29 cellular contexts compared by ENCODE assay signal in genomic region chr5:173816728-173817127, GRCh38.
"Had no signal": no experiment of that assay in that cellular context is flagged by ENCODE, and none has a peak within 500 bp of the region (broad histone marks: within the 10 kb centered on the region; RNA-seq: fewer than 3 reads in every experiment).

No MANE protein-coding gene starts in this region.

- H3K4me3 ChIP-seq: adrenal gland, breast epithelium, MG63 had no signal

- H3K4me1 ChIP-seq: adrenal gland, breast epithelium had no signal

- H3K4me3 Mint-ChIP-seq: activated CD4-positive, alpha-beta memory T cell treated with anti-CD3 and anti-CD28 coated beads, Interleukin-2, amount 10 ng/mL, durations not matched to agents 7 days and 5 days; activated CD4-positive, alpha-beta T cell treated with anti-CD3 and anti-CD28 coated beads for 36 hours; activated naive CD8-positive, alpha-beta T cell treated with anti-CD3 and anti-CD28 coated beads, Interleukin-2, amount 10 ng/mL, durations not matched to agents 7 days and 5 days; activated T-helper 17 cell treated with anti-CD3 and anti-CD28 coated beads, Interleukin-2, amount 50 U/mL, for 72 hours; T-cell had no signal

- H3K27ac Mint-ChIP-seq: activated CD4-positive, alpha-beta memory T cell treated with anti-CD3 and anti-CD28 coated beads, Interleukin-2, amount 10 ng/mL, durations not matched to agents 7 days and 5 days; activated CD4-positive, alpha-beta T cell treated with anti-CD3 and anti-CD28 coated beads for 36 hours; activated naive CD8-positive, alpha-beta T cell treated with anti-CD3 and anti-CD28 coated beads, Interleukin-2, amount 10 ng/mL, durations not matched to agents 7 days and 5 days; activated T-helper 17 cell treated with anti-CD3 and anti-CD28 coated beads, Interleukin-2, amount 50 U/mL, for 72 hours; T-cell had no signal

- H3K36me3 ChIP-seq: adrenal gland, breast epithelium, MG63, WERI-Rb-1 had no signal

- H3K9me3 ChIP-seq: adrenal gland had no signal

- ATAC-seq: activated CD4-positive, alpha-beta T cell treated with anti-CD3 and anti-CD28 coated beads for 36 hours; activated T-helper 17 cell treated with anti-CD3 and anti-CD28 coated beads, Interleukin-2, amount 50 U/mL, for 72 hours; PC-3; T-cell had no signal

- H3K27me3 ChIP-seq: adrenal gland, breast epithelium, MG63 had no signal

- H3K27ac ChIP-seq: adrenal gland, WERI-Rb-1 had no signal

- H3K9me3 Mint-ChIP-seq: activated T-helper 17 cell treated with anti-CD3 and anti-CD28 coated beads, Interleukin-2, amount 50 U/mL, for 72 hours had no signal

- DNase-seq: activated CD4-positive, alpha-beta memory T cell treated with anti-CD3 and anti-CD28 coated beads, Interleukin-2, amount 10 ng/mL, durations not matched to agents 7 days and 5 days; activated CD4-positive, alpha-beta T cell treated with anti-CD3 and anti-CD28 coated beads for 36 hours; activated CD4-positive, alpha-beta T cell treated with anti-CD3 and anti-CD28 coated beads, Interleukin-2, amount 50 U/mL, for 1 hour; activated gamma-delta T cell; activated naive CD4-positive, alpha-beta T cell treated with anti-CD3 and anti-CD28 coated beads, Interleukin-2, amount 50 U/mL, for 16 hours; activated naive CD8-positive, alpha-beta T cell treated with anti-CD3 and anti-CD28 coated beads, Interleukin-2, amount 10 ng/mL, durations not matched to agents 7 days and 5 days; activated T-cell treated with anti-CD3 and anti-CD28 coated beads for 4 hours; activated T-cell treated with anti-CD3 and anti-CD28 coated beads, Interleukin-2, amount 50 U/mL, for 48 hours; adrenal gland; aorta; caudate nucleus; MG63; MV-4-11; NCI-H1092 treated with DMSO at 0.1 percent for 48 hours; NCI-H1417 treated with DMSO at 0.1 percent for 48 hours; NCI-H1694; NCI-H2029; NCI-H2107; NCI-H2171 treated with DMSO at 0.1 percent for 48 hours; NCI-H510A treated with DMSO at 0.1 percent for 48 hours; NCI-H69; NK-92 treated with Interleukin-12 subunit alpha and Interleukin-12 subunit beta, amount 100 ng/mL, for 24 hours; SHP77 treated with DMSO at 0.1 percent for 48 hours; T-cell; T-helper 2 cell; WERI-Rb-1 had no signal
